32 cellular contexts compared by ENCODE assay signal in genomic region chr17:63792055-63792729, GRCh38. TPM values are rescaled to one million over a fixed set of nuclear protein-coding genes. Genes with fewer than 3 reads are reported as not detected.
DNase-seq lines count a peak whose midpoint lies in the region; ATAC-seq and TF ChIP-seq lines count a peak whose summit lies in the region.
"Had no signal": no experiment of that assay in that cellular context is flagged by ENCODE, and none has a peak within 500 bp of the region (broad histone marks: within the 10 kb centered on the region; RNA-seq: fewer than 3 reads in every experiment).

No MANE protein-coding gene starts in this region.

- H3K27ac ChIP-seq in GM23338 (ENCODE audit: low read depth): no peak overlapping the region; the same call in 1 of the 2 replicates
- peak overlapping the region; percentile 48 for H3K27ac ChIP-seq in epithelial cell of prostate
- H3K27ac ChIP-seq in stomach: no peak overlapping the region
- H3K27ac ChIP-seq: SJSA1 had no signal

- H3K4me3 ChIP-seq in GM23338 (no peak overlapping the region), stomach (no peak overlapping the region)
- H3K4me3 ChIP-seq: GM12878, SJSA1 had no signal

- POLR2A ChIA-PET in activated CD8-positive, alpha-beta T cell treated with anti-CD3 and anti-CD28 coated beads for 36 hours (lab: Charles Lee): interaction anchor here (1.0 to 2.4 kb wide), 3 partner anchors 11 to 240 kb away, joined by 3 to 8 read pairs (median 3); partner anchors contain the start of genes CCDC47 and DDX42
- POLR2A ChIA-PET in activated CD8-positive, alpha-beta T cell treated with anti-CD3 and anti-CD28 coated beads, Interleukin-2, amount 10 ng/mL, durations not matched to agents 7 days and 5 days (lab: Charles Lee): interaction anchor here (1.4 kb wide), 1 partner anchor 8 kb away, joined by 3 read pairs; no protein-coding TSS in a partner anchor
- POLR2A ChIA-PET in WTC11 (lab: Charles Lee): interaction anchor here (0.7 kb wide), 1 partner anchor 355 kb away, joined by 5 read pairs; no protein-coding TSS in a partner anchor

- no peaks in the 10 kb centered on the region for H3K9me3 ChIP-seq in stomach
- H3K9me3 ChIP-seq: BE2C, SJSA1 had no signal

- intact Hi-C loops in activated CD8-positive, alpha-beta T cell treated with anti-CD3 and anti-CD28 coated beads for 36 hours (cut with micrococcal nuclease): no loop called here
- intact Hi-C loops in stomach (cut with DNase I; ENCODE audit: low total_unique reads): no loop called here

- peaks cover 93% of the 10 kb centered on the region for H3K79me2 ChIP-seq in GM23338 (replicated peaks; ENCODE audit: insufficient read depth)

- CTCF ChIA-PET in activated CD8-positive, alpha-beta T cell treated with anti-CD3 and anti-CD28 coated beads for 36 hours (lab: Charles Lee): interaction anchor here (0.9 kb wide), 1 partner anchor 11 kb away, joined by 3 read pairs; no protein-coding TSS in a partner anchor
- CTCF ChIA-PET in activated CD8-positive, alpha-beta T cell treated with anti-CD3 and anti-CD28 coated beads, Interleukin-2, amount 10 ng/mL, durations not matched to agents 7 days and 5 days (lab: Charles Lee): no interaction called here
- CTCF ChIA-PET in WTC11 (lab: Charles Lee): no interaction called here

- no peaks in the 10 kb centered on the region for H3K9me3 Mint-ChIP-seq in activated CD8-positive, alpha-beta T cell treated with anti-CD3 and anti-CD28 coated beads for 36 hours
- no peaks in the 10 kb centered on the region for H3K9me3 Mint-ChIP-seq in activated CD8-positive, alpha-beta T cell treated with anti-CD3 and anti-CD28 coated beads, Interleukin-2, amount 10 ng/mL, durations not matched to agents 7 days and 5 days (ENCODE audit: insufficient read depth)
- H3K9me3 Mint-ChIP-seq in GM23338: no peaks in the 10 kb centered on the region
- H3K9me3 Mint-ChIP-seq in WTC11: no peaks in the 10 kb centered on the region
- H3K9me3 Mint-ChIP-seq: CD14-positive monocyte; CD8-positive, alpha-beta memory T cell had no signal

- H3K4me3 Mint-ChIP-seq in activated CD8-positive, alpha-beta T cell treated with anti-CD3 and anti-CD28 coated beads for 36 hours: no peak overlapping the region
- no peak overlapping the region for H3K4me3 Mint-ChIP-seq in activated CD8-positive, alpha-beta T cell treated with anti-CD3 and anti-CD28 coated beads, Interleukin-2, amount 10 ng/mL, durations not matched to agents 7 days and 5 days
- no peak overlapping the region for H3K4me3 Mint-ChIP-seq in GM23338
- no peak overlapping the region for H3K4me3 Mint-ChIP-seq in WTC11
- H3K4me3 Mint-ChIP-seq: CD14-positive monocyte; CD8-positive, alpha-beta memory T cell had no signal

- H3K27me3 ChIP-seq in GM23338 (ENCODE audit: insufficient read depth): no peaks in the 10 kb centered on the region
- no peaks in the 10 kb centered on the region for H3K27me3 ChIP-seq in stomach
- H3K27me3 ChIP-seq: BE2C, SJSA1 had no signal

- H2AFZ ChIP-seq in GM23338: no peak overlapping the region

- no peaks in the 10 kb centered on the region for H3K9me2 ChIP-seq in GM23338 (ENCODE audit: insufficient read depth)

- H3K36me3 ChIP-seq in GM23338 (ENCODE audit: insufficient read depth): peaks cover 89% of the 10 kb centered on the region
- peaks cover 60 to 100% (median 99%) of the 10 kb centered on the region in 4 donors for H3K36me3 ChIP-seq in stomach

- H3K27ac Mint-ChIP-seq in activated CD8-positive, alpha-beta T cell treated with anti-CD3 and anti-CD28 coated beads for 36 hours: peak overlapping the region; percentile 67
- H3K27ac Mint-ChIP-seq in activated CD8-positive, alpha-beta T cell treated with anti-CD3 and anti-CD28 coated beads, Interleukin-2, amount 10 ng/mL, durations not matched to agents 7 days and 5 days: no peak overlapping the region
- H3K27ac Mint-ChIP-seq in GM23338: 0 out of 2 replicates have a peak overlapping the region, but pooled peaks have one; percentile 72
- peak overlapping the region; percentile 38; the same call in 1 of the 2 replicates for H3K27ac Mint-ChIP-seq in WTC11

- DNase-seq in activated CD8-positive, alpha-beta T cell treated with anti-CD3 and anti-CD28 coated beads for 36 hours: no peak
- DNase-seq in activated CD8-positive, alpha-beta T cell treated with anti-CD3 and anti-CD28 coated beads, Interleukin-2, amount 10 ng/mL, durations not matched to agents 7 days and 5 days: no peak
- DNase-seq in GM23338 (ENCODE audit: low spot score) (no peak), WTC11 (ENCODE audit: low spot score) (no peak), epithelial cell of prostate (ENCODE audit: low read depth, low spot score) (no peak), NCI-H345 (lab: John Stamatoyannopoulos, UW) (no peak), middle frontal gyrus (ENCODE audit: extremely low spot score, low spot score) (no peak), stomach (no peak)
- DNase-seq: 8988T; ACHN; BE2C; CD8-positive, alpha-beta memory T cell; DMS 273 treated with DMSO at 0.1 percent for 48 hours; DMS79; EL; GDM1; Kasumi-1; MV-4-11; NCI-H1105; NCI-H1436 treated with DMSO at 0.1 percent for 48 hours; NCI-H187 treated with DMSO at 0.1 percent for 48 hours; NCI-H2107; NCI-H446; NCI-H524 treated with DMSO at 0.1 percent for 48 hours; NCI-H774; PC-3; Right ventricle myocardium superior had no signal

- no peak for TF ChIP-seq CTCF in activated CD8-positive, alpha-beta T cell treated with anti-CD3 and anti-CD28 coated beads for 36 hours (IDR thresholded peaks at IDR 0.05)
- no peak for TF ChIP-seq CTCF in GM23338 (conservative IDR thresholded peaks at IDR 0.05; ENCODE audit: low read depth in 2 of 2)
- TF ChIP-seq CTCF in WTC11 (IDR thresholded peaks at IDR 0.05): no peak
- no peak for TF ChIP-seq CTCF in stomach (IDR thresholded peaks at IDR 0.05)

- H3K4me1 ChIP-seq in GM23338 (ENCODE audit: insufficient read depth) (no peaks in the 10 kb centered on the region), stomach (peaks cover 0 to 6% (median 0%) of the 10 kb centered on the region in 4 donors)
- H3K4me1 ChIP-seq: BE2C, SJSA1 had no signal

- no peaks in the 10 kb centered on the region for H3K27me3 Mint-ChIP-seq in activated CD8-positive, alpha-beta T cell treated with anti-CD3 and anti-CD28 coated beads for 36 hours
- H3K27me3 Mint-ChIP-seq in activated CD8-positive, alpha-beta T cell treated with anti-CD3 and anti-CD28 coated beads, Interleukin-2, amount 10 ng/mL, durations not matched to agents 7 days and 5 days (ENCODE audit: low read depth): no peaks in the 10 kb centered on the region
- H3K27me3 Mint-ChIP-seq in GM23338 (ENCODE audit: insufficient read depth, low read depth, poor library complexity): no peaks in the 10 kb centered on the region
- H3K27me3 Mint-ChIP-seq in WTC11 (ENCODE audit: low read depth): no peaks in the 10 kb centered on the region
- H3K27me3 Mint-ChIP-seq: CD8-positive, alpha-beta memory T cell had no signal

- H3F3A ChIP-seq in GM23338 (replicated peaks; ENCODE audit: low read depth): 0 out of 2 replicates have a peak, but pooled peaks cover 5% of the 10 kb centered on the region

- 69 to 88% (median 85%) methylated on average over 3 of the region's 3 CpGs for WGBS in stomach, 5 donors

- H3K4me1 Mint-ChIP-seq in activated CD8-positive, alpha-beta T cell treated with anti-CD3 and anti-CD28 coated beads for 36 hours (ENCODE audit: low read depth): no peaks in the 10 kb centered on the region
- H3K4me1 Mint-ChIP-seq in activated CD8-positive, alpha-beta T cell treated with anti-CD3 and anti-CD28 coated beads, Interleukin-2, amount 10 ng/mL, durations not matched to agents 7 days and 5 days (ENCODE audit: low read depth): no peaks in the 10 kb centered on the region
- H3K4me1 Mint-ChIP-seq in GM23338 (no peaks in the 10 kb centered on the region), WTC11 (no peaks in the 10 kb centered on the region)
- H3K4me1 Mint-ChIP-seq: CD14-positive monocyte had no signal

- ATAC-seq in activated CD8-positive, alpha-beta T cell treated with anti-CD3 and anti-CD28 coated beads for 36 hours: no peak
- ATAC-seq in activated CD8-positive, alpha-beta T cell treated with anti-CD3 and anti-CD28 coated beads, Interleukin-2, amount 10 ng/mL, durations not matched to agents 7 days and 5 days: no peak
- no peak for ATAC-seq in GM23338
- no peak for ATAC-seq in WTC11
- ATAC-seq: GM12878, HCT116, HepG2, PC-3 had no signal

- no peak for TF ChIP-seq POLR2A in stomach (IDR thresholded peaks at IDR 0.05)

- peaks cover 32% of the 10 kb centered on the region for H4K20me1 ChIP-seq in GM23338 (replicated peaks; ENCODE audit: insufficient read depth)

- TF ChIP-seq EP300 in stomach (IDR thresholded peaks at IDR 0.05): no peak

- H3K36me3 Mint-ChIP-seq in activated CD8-positive, alpha-beta T cell treated with anti-CD3 and anti-CD28 coated beads for 36 hours (ENCODE audit: low read depth): peaks cover 42% of the 10 kb centered on the region
- H3K36me3 Mint-ChIP-seq in activated CD8-positive, alpha-beta T cell treated with anti-CD3 and anti-CD28 coated beads, Interleukin-2, amount 10 ng/mL, durations not matched to agents 7 days and 5 days (ENCODE audit: low read depth): peaks cover 53% of the 10 kb centered on the region
- peaks cover 86% of the 10 kb centered on the region for H3K36me3 Mint-ChIP-seq in GM23338 (ENCODE audit: low read depth)
- peaks cover 56% of the 10 kb centered on the region for H3K36me3 Mint-ChIP-seq in WTC11

- H3K4me2 ChIP-seq in GM23338: no peak overlapping the region

RNA-seq across cellular contexts. Expression of gene DDX42, which starts 18.2 kb away (rescaled TPM):
- total RNA-seq in activated CD8-positive, alpha-beta T cell treated with anti-CD3 and anti-CD28 coated beads for 36 hours: 10 to 100 TPM; 91.9 to 96.0 TPM
- 100 to 1,000 TPM; 106 to 116 TPM for total RNA-seq in activated CD8-positive, alpha-beta T cell treated with anti-CD3 and anti-CD28 coated beads, Interleukin-2, amount 10 ng/mL, durations not matched to agents 7 days and 5 days
- 101 TPM in 2 replicates for total RNA-seq in GM23338 (2014; rRNA removed; shearing (Covaris generic))
- polyA plus RNA-seq in GM23338 (2016; fragmentation: Nextera tagmentation; extraction: Ambion mirVana) (50.9 and 57.8 TPM in 2 replicates), stomach (10 to 100 TPM; 42.7 to 59.9 (median 52.7) TPM)
- total RNA-seq in WTC11 (2021) (102 to 128 TPM (median 106 TPM) in 3 replicates), stomach (100 to 1,000 TPM; 182 to 346 (median 205) TPM)

RNA-seq across cellular contexts. Expression of gene CCDC47, which starts 18.8 kb away (rescaled TPM):
- total RNA-seq in activated CD8-positive, alpha-beta T cell treated with anti-CD3 and anti-CD28 coated beads for 36 hours: 10 to 100 TPM; 63.0 to 64.4 TPM
- total RNA-seq in activated CD8-positive, alpha-beta T cell treated with anti-CD3 and anti-CD28 coated beads, Interleukin-2, amount 10 ng/mL, durations not matched to agents 7 days and 5 days: 10 to 100 TPM; 59.4 to 61.1 TPM
- 56.4 and 61.9 TPM in 2 replicates for total RNA-seq in GM23338 (2014; rRNA removed; shearing (Covaris generic))
- polyA plus RNA-seq in GM23338 (2016; fragmentation: Nextera tagmentation; extraction: Ambion mirVana) (31.5 and 38.5 TPM in 2 replicates), stomach (10 to 100 TPM; 11.5 to 34.6 (median 18.5) TPM)
- total RNA-seq in WTC11 (2021) (63.0 to 70.9 TPM (median 63.9 TPM) in 3 replicates), stomach (100 to 1,000 TPM in 2 of 5 donors, 10 to 100 TPM in 3; 38.8 to 139 (median 69.4) TPM)

RNA-seq across cellular contexts. Expression of gene PSMC5, which starts 35.0 kb away (rescaled TPM):
- total RNA-seq in activated CD8-positive, alpha-beta T cell treated with anti-CD3 and anti-CD28 coated beads for 36 hours: 100 to 1,000 TPM; 155 to 157 TPM
- 100 to 1,000 TPM; 176 to 179 TPM for total RNA-seq in activated CD8-positive, alpha-beta T cell treated with anti-CD3 and anti-CD28 coated beads, Interleukin-2, amount 10 ng/mL, durations not matched to agents 7 days and 5 days
- total RNA-seq in GM23338 (2014; rRNA removed; shearing (Covaris generic)): 93.1 and 105 TPM in 2 replicates
- polyA plus RNA-seq in GM23338 (2016; fragmentation: Nextera tagmentation; extraction: Ambion mirVana): 186 and 199 TPM in 2 replicates
- 135 to 152 TPM (median 149 TPM) in 3 replicates for total RNA-seq in WTC11 (2021)
- 100 to 1,000 TPM in 1 of 5 donors, 10 to 100 TPM in 4; 19.2 to 177 (median 80.1) TPM for total RNA-seq in stomach
- 100 to 1,000 TPM; 151 to 211 (median 153) TPM for polyA plus RNA-seq in stomach

RNA-seq across cellular contexts. Expression of gene FTSJ3, which starts 35.3 kb away (rescaled TPM):
- 10 to 100 TPM; 58.3 to 60.9 TPM for total RNA-seq in activated CD8-positive, alpha-beta T cell treated with anti-CD3 and anti-CD28 coated beads for 36 hours
- 10 to 100 TPM; 58.7 to 62.2 TPM for total RNA-seq in activated CD8-positive, alpha-beta T cell treated with anti-CD3 and anti-CD28 coated beads, Interleukin-2, amount 10 ng/mL, durations not matched to agents 7 days and 5 days
- total RNA-seq in GM23338 (2014; rRNA removed; shearing (Covaris generic)): 48.4 and 61.5 TPM in 2 replicates
- 28.1 and 29.2 TPM in 2 replicates for polyA plus RNA-seq in GM23338 (2016; fragmentation: Nextera tagmentation; extraction: Ambion mirVana)
- 47.7 to 62.1 TPM (median 52.0 TPM) in 3 replicates for total RNA-seq in WTC11 (2021)
- 10 to 100 TPM in 4 of 5 donors, 1 to 10 TPM in 1; 3.5 to 54.0 (median 38.6) TPM for total RNA-seq in stomach
- polyA plus RNA-seq in stomach: 10 to 100 TPM; 12.2 to 14.4 (median 13.4) TPM

RNA-seq across cellular contexts. Expression of gene SMARCD2, which starts 50.3 kb away (rescaled TPM):
- total RNA-seq in activated CD8-positive, alpha-beta T cell treated with anti-CD3 and anti-CD28 coated beads for 36 hours: 100 to 1,000 TPM in 1 of 2 experiments, 10 to 100 TPM in 1; 99.4 to 103 TPM
- 100 to 1,000 TPM; 130 to 136 TPM for total RNA-seq in activated CD8-positive, alpha-beta T cell treated with anti-CD3 and anti-CD28 coated beads, Interleukin-2, amount 10 ng/mL, durations not matched to agents 7 days and 5 days
- total RNA-seq in GM23338 (2014; rRNA removed; shearing (Covaris generic)): 121 and 133 TPM in 2 replicates
- polyA plus RNA-seq in GM23338 (2016; fragmentation: Nextera tagmentation; extraction: Ambion mirVana) (34.9 and 36.4 TPM in 2 replicates), stomach (10 to 100 TPM; 65.1 to 86.9 (median 66.9) TPM)
- total RNA-seq in WTC11 (2021) (80.1 to 106 TPM (median 86.7 TPM) in 3 replicates), stomach (100 to 1,000 TPM in 3 of 5 donors, 10 to 100 TPM in 2; 90.6 to 244 (median 109) TPM)
